In the genomic region with DNA sequence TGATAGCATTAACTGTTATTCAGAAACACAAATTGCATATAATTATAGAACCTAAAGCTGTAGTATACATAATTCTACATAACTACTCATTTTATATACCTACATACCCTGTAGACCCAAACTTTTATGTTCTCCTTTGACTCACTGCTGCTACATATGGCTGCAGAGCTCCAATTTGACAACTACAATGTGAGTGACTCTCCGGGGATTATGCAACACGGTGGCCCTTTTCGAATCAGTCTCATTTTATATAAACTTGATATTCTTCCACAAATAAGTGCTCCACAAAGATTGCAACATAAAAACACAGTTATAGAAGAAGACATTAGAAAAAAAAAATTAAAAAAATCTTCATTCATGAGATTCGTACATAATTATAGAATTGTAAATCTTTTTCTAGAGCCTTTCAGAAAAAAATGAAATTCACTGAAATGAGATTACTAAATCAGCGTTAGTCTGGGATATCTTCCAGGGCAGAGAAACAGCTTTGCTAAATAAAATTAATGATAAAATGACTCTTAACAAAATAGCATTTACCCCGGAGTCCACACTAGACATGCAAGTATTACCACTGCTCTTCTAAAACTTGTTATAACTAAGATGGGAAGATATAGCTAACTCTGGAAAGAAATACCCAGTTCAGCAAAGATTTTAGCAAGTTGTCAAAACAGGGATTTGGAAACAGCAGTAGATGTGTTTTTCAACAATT, we compare ENCODE assay signal across 1 cellular context.
TF ChIP-seq lines count a peak whose summit lies in the region.

No MANE protein-coding gene starts in this region.

TF ChIP-seq in IMR-90, 13 proteins besides CTCF, POLR2A, EP300 and RAD21 (continued from another document):
- no peak for TF ChIP-seq MAFK (IDR thresholded peaks at IDR 0.05; ENCODE audit: low read depth, low read length)
